In genomic region chr15:66269326-66270090, GRCh38 we compare ENCODE assay signal across 1 cellular context.
TF ChIP-seq lines count a peak whose summit lies in the region.

No MANE protein-coding gene starts in this region.

TF ChIP-seq in K562, 482 proteins besides CTCF, POLR2A, EP300 and RAD21 (continued from another document and continues in another):
- TF ChIP-seq, protein P1, sequence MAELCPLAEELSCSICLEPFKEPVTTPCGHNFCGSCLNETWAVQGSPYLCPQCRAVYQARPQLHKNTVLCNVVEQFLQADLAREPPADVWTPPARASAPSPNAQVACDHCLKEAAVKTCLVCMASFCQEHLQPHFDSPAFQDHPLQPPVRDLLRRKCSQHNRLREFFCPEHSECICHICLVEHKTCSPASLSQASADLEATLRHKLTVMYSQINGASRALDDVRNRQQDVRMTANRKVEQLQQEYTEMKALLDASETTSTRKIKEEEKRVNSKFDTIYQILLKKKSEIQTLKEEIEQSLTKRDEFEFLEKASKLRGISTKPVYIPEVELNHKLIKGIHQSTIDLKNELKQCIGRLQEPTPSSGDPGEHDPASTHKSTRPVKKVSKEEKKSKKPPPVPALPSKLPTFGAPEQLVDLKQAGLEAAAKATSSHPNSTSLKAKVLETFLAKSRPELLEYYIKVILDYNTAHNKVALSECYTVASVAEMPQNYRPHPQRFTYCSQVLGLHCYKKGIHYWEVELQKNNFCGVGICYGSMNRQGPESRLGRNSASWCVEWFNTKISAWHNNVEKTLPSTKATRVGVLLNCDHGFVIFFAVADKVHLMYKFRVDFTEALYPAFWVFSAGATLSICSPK (IDR thresholded peaks at IDR 0.05; ENCODE audit: borderline replicate concordance) = no peak
- TF ChIP-seq ZNF224 (CRISPR knock-in tag; IDR thresholded peaks at IDR 0.05) (no peak), SP2 (IDR thresholded peaks at IDR 0.05; ENCODE audit: extremely low read depth, low read depth, low read length, poor library complexity, severe bottlenecking) (no peak), HMG20A (CRISPR knock-in tag; conservative IDR thresholded peaks at IDR 0.05) (no peak), MAFG (tag; conservative IDR thresholded peaks at IDR 0.05) (peak; percentile 16; the same call in 1 of the 2 replicates), CEBPG (CRISPR knock-in tag; IDR thresholded peaks at IDR 0.05) (no peak), CEBPG (tag; conservative IDR thresholded peaks at IDR 0.05 in 1 of 2, IDR thresholded peaks at IDR 0.05 in 1 of 2) (no peak), PHF21A (IDR thresholded peaks at IDR 0.05; ENCODE audit: borderline replicate concordance, low read depth) (no peak), HCFC1 (IDR thresholded peaks at IDR 0.05; ENCODE audit: low read depth, low read length) (no peak), ZNF165 (CRISPR knock-in tag; IDR thresholded peaks at IDR 0.05; ENCODE audit: borderline replicate concordance) (no peak), MAZ (CRISPR knock-in tag; conservative IDR thresholded peaks at IDR 0.05 in 1 of 2, IDR thresholded peaks at IDR 0.05 in 1 of 2) (no peak), E2F6 (IDR thresholded peaks at IDR 0.05; ENCODE audit: borderline replicate concordance in 1 of 2, extremely low read depth in 1 of 2, insufficient read depth in 1 of 2, insufficient read length in 1 of 2, low read depth in 1 of 2, low read length in 1 of 2, poor library complexity in 1 of 2, severe bottlenecking in 1 of 2) (peak in 1 of 2 experiments; percentile 50), DPF2 (IDR thresholded peaks at IDR 0.05) (0 out of 2 replicates have a peak, but pooled peaks have one; percentile 48), JUND (IDR thresholded peaks at IDR 0.05; ENCODE audit: borderline replicate concordance, low read depth, low read length) (peak; percentile 83), JUND (tag; IDR thresholded peaks at IDR 0.05; ENCODE audit: borderline replicate concordance, low read depth, low read length) (peak; percentile 67; the same call in 1 of the 3 replicates), ARID1B (IDR thresholded peaks at IDR 0.05) (no peak), ZNF583 (CRISPR knock-in tag; IDR thresholded peaks at IDR 0.05) (no peak), RBM15 (IDR thresholded peaks at IDR 0.05; ENCODE audit: insufficient read depth, low read length) (no peak), ZFP30 (CRISPR knock-in tag; IDR thresholded peaks at IDR 0.05; ENCODE audit: borderline replicate concordance) (no peak), TRIM28 (IDR thresholded peaks at IDR 0.05) (no peak), ZNF766 (CRISPR knock-in tag; conservative IDR thresholded peaks at IDR 0.05) (no peak), TEAD1 (CRISPR knock-in tag; IDR thresholded peaks at IDR 0.05) (no peak), NBN (IDR thresholded peaks at IDR 0.05; ENCODE audit: low read depth) (no peak; the same call in 1 of the 2 replicates), DACH1 (IDR thresholded peaks at IDR 0.05; ENCODE audit: partially characterized antibody) (no peak), ZNF24 (IDR thresholded peaks at IDR 0.05) (no peak), EGR1 (conservative IDR thresholded peaks at IDR 0.05) (no peak), LCOR (CRISPR knock-in tag; IDR thresholded peaks at IDR 0.05) (peak; percentile 88; the same call in 1 of the 2 replicates), ELK1 (CRISPR knock-in tag; IDR thresholded peaks at IDR 0.05) (no peak), ZNF668 (CRISPR knock-in tag; IDR thresholded peaks at IDR 0.05) (no peak), SP1 (CRISPR knock-in tag; IDR thresholded peaks at IDR 0.05) (no peak), FOS (IDR thresholded peaks at IDR 0.05; ENCODE audit: extremely low read depth, insufficient read length) (no peak), CBFA2T3 (IDR thresholded peaks at IDR 0.05) (peak; percentile 34; the same call in 1 of the 2 replicates), FOXP1 (CRISPR knock-in tag; IDR thresholded peaks at IDR 0.05) (no peak), STAT5B (CRISPR knock-in tag; IDR thresholded peaks at IDR 0.05) (no peak), NCOA2 (IDR thresholded peaks at IDR 0.05; ENCODE audit: partially characterized antibody in 2 of 2) (no peak), NR2F6 (CRISPR knock-in tag; IDR thresholded peaks at IDR 0.05) (no peak), ATF2 (CRISPR knock-in tag; IDR thresholded peaks at IDR 0.05) (no peak), KLF10 (CRISPR knock-in tag; IDR thresholded peaks at IDR 0.05) (no peak), ZEB2 (IDR thresholded peaks at IDR 0.05) (peak; percentile 12; the same call in 1 of the 2 replicates), KAT7 (CRISPR knock-in tag; IDR thresholded peaks at IDR 0.05; ENCODE audit: borderline replicate concordance) (no peak), HEY1 (CRISPR knock-in tag; IDR thresholded peaks at IDR 0.05; ENCODE audit: borderline replicate concordance) (no peak), PRPF4 (IDR thresholded peaks at IDR 0.05; ENCODE audit: insufficient read depth, low read depth, low read length, poor library complexity, severe bottlenecking) (no peak), RNF2 (IDR thresholded peaks at IDR 0.05) (no peak), ZC3H8 (IDR thresholded peaks at IDR 0.05) (no peak), ZNF740 (CRISPR knock-in tag; IDR thresholded peaks at IDR 0.05) (peak; percentile 61), ZNF740 (tag; IDR thresholded peaks at IDR 0.05) (no peak), SMAD4 (CRISPR knock-in tag; conservative IDR thresholded peaks at IDR 0.05) (no peak)
- TF ChIP-seq, protein P2, sequence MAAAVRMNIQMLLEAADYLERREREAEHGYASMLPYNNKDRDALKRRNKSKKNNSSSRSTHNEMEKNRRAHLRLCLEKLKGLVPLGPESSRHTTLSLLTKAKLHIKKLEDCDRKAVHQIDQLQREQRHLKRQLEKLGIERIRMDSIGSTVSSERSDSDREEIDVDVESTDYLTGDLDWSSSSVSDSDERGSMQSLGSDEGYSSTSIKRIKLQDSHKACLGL (CRISPR knock-in tag; IDR thresholded peaks at IDR 0.05; ENCODE audit: borderline replicate concordance, poor library complexity, severe bottlenecking) = no peak
- TF ChIP-seq, protein P3, sequence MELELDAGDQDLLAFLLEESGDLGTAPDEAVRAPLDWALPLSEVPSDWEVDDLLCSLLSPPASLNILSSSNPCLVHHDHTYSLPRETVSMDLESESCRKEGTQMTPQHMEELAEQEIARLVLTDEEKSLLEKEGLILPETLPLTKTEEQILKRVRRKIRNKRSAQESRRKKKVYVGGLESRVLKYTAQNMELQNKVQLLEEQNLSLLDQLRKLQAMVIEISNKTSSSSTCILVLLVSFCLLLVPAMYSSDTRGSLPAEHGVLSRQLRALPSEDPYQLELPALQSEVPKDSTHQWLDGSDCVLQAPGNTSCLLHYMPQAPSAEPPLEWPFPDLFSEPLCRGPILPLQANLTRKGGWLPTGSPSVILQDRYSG (tag; conservative IDR thresholded peaks at IDR 0.05; ENCODE audit: low read depth) = no peak
- TF ChIP-seq, protein P4, sequence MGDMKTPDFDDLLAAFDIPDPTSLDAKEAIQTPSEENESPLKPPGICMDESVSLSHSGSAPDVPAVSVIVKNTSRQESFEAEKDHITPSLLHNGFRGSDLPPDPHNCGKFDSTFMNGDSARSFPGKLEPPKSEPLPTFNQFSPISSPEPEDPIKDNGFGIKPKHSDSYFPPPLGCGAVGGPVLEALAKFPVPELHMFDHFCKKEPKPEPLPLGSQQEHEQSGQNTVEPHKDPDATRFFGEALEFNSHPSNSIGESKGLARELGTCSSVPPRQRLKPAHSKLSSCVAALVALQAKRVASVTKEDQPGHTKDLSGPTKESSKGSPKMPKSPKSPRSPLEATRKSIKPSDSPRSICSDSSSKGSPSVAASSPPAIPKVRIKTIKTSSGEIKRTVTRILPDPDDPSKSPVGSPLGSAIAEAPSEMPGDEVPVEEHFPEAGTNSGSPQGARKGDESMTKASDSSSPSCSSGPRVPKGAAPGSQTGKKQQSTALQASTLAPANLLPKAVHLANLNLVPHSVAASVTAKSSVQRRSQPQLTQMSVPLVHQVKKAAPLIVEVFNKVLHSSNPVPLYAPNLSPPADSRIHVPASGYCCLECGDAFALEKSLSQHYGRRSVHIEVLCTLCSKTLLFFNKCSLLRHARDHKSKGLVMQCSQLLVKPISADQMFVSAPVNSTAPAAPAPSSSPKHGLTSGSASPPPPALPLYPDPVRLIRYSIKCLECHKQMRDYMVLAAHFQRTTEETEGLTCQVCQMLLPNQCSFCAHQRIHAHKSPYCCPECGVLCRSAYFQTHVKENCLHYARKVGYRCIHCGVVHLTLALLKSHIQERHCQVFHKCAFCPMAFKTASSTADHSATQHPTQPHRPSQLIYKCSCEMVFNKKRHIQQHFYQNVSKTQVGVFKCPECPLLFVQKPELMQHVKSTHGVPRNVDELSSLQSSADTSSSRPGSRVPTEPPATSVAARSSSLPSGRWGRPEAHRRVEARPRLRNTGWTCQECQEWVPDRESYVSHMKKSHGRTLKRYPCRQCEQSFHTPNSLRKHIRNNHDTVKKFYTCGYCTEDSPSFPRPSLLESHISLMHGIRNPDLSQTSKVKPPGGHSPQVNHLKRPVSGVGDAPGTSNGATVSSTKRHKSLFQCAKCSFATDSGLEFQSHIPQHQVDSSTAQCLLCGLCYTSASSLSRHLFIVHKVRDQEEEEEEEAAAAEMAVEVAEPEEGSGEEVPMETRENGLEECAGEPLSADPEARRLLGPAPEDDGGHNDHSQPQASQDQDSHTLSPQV (IDR thresholded peaks at IDR 0.05) = no peak
- TF ChIP-seq, protein P5, sequence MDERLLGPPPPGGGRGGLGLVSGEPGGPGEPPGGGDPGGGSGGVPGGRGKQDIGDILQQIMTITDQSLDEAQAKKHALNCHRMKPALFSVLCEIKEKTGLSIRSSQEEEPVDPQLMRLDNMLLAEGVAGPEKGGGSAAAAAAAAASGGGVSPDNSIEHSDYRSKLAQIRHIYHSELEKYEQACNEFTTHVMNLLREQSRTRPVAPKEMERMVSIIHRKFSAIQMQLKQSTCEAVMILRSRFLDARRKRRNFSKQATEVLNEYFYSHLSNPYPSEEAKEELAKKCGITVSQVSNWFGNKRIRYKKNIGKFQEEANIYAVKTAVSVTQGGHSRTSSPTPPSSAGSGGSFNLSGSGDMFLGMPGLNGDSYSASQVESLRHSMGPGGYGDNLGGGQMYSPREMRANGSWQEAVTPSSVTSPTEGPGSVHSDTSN (CRISPR knock-in tag; IDR thresholded peaks at IDR 0.05; ENCODE audit: low read depth) = no peak
- TF ChIP-seq, protein P5 (tag; conservative IDR thresholded peaks at IDR 0.05; ENCODE audit: low read depth) = peak; percentile 84
- TF ChIP-seq, protein P6, sequence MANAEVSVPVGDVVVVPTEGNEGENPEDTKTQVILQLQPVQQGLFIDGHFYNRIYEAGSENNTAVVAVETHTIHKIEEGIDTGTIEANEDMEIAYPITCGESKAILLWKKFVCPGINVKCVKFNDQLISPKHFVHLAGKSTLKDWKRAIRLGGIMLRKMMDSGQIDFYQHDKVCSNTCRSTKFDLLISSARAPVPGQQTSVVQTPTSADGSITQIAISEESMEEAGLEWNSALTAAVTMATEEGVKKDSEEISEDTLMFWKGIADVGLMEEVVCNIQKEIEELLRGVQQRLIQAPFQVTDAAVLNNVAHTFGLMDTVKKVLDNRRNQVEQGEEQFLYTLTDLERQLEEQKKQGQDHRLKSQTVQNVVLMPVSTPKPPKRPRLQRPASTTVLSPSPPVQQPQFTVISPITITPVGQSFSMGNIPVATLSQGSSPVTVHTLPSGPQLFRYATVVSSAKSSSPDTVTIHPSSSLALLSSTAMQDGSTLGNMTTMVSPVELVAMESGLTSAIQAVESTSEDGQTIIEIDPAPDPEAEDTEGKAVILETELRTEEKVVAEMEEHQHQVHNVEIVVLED (CRISPR knock-in tag; IDR thresholded peaks at IDR 0.05) = no peak
- TF ChIP-seq, protein P7, sequence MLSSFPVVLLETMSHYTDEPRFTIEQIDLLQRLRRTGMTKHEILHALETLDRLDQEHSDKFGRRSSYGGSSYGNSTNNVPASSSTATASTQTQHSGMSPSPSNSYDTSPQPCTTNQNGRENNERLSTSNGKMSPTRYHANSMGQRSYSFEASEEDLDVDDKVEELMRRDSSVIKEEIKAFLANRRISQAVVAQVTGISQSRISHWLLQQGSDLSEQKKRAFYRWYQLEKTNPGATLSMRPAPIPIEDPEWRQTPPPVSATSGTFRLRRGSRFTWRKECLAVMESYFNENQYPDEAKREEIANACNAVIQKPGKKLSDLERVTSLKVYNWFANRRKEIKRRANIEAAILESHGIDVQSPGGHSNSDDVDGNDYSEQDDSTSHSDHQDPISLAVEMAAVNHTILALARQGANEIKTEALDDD (IDR thresholded peaks at IDR 0.05) = peak; percentile 36; the same call in 1 of the 2 replicates
